In genomic region chr20:1818895-1819294, GRCh38 we compare ENCODE assay signal across 15 cellular contexts.
A peak's percentile ranks its signal among the peaks of the same experiment; 100 is the strongest.
DNase-seq lines count a peak whose midpoint lies in the region; ATAC-seq and TF ChIP-seq lines count a peak whose summit lies in the region.
"Had no signal": no experiment of that assay in that cellular context is flagged by ENCODE, and none has a peak within 500 bp of the region (broad histone marks: within the 10 kb centered on the region; RNA-seq: fewer than 3 reads in every experiment).

No MANE protein-coding gene starts in this region.

- TF ChIP-seq POLR2A in breast epithelium (IDR thresholded peaks at IDR 0.05), result no peak

- BruUV-seq in MCF 10A (replicated peaks; lab: Mats Ljungman, UMichigan), result no TSS peak

- TF ChIP-seq CTCF in breast epithelium (IDR thresholded peaks at IDR 0.05), result no peak
- no peak for TF ChIP-seq CTCF in MCF 10A (IDR thresholded peaks at IDR 0.05; ENCODE audit: unreplicated experiment)
- TF ChIP-seq CTCF in endothelial cell (IDR thresholded peaks at IDR 0.05; ENCODE audit: unreplicated experiment), result no peak
- no peak for TF ChIP-seq CTCF in nephron progenitor cell (IDR thresholded peaks at IDR 0.05)
- no peak for TF ChIP-seq CTCF in thoracic aorta (IDR thresholded peaks at IDR 0.05)

- H3K4me3 ChIP-seq in breast epithelium, result no peak overlapping the region
- no peak overlapping the region for H3K4me3 ChIP-seq in thoracic aorta
- H3K4me3 ChIP-seq: hepatocyte had no signal

- ATAC-seq in thoracic aorta (ENCODE audit: insufficient number of reproducible peaks, low FRiP score, low read depth), result no peak
- no peak for ATAC-seq in activated T-helper 17 cell treated with anti-CD3 and anti-CD28 coated beads, Interleukin-2, amount 50 U/mL, for 72 hours (replicated peaks)
- ATAC-seq: esophagus mucosa; stimulated activated naive CD8-positive, alpha-beta T cell treated with anti-CD3 and anti-CD28 coated beads, Interleukin-15, amount 100 ng/mL, for 72 hours had no signal

- POLR2A ChIA-PET in MCF 10A (lab: Yijun Ruan, JAX), result interaction anchor here (1.0 kb wide), 1 partner anchor 9 kb away, joined by 3 read pairs; no protein-coding TSS in a partner anchor

- H3K36me3 Mint-ChIP-seq in MCF 10A (ENCODE audit: insufficient read depth, unreplicated experiment) (no peaks in the 10 kb centered on the region), endothelial cell (ENCODE audit: low read depth, unreplicated experiment) (peaks cover 5% of the 10 kb centered on the region), nephron progenitor cell (ENCODE audit: low read depth) (peaks cover 13% of the 10 kb centered on the region)
- H3K36me3 Mint-ChIP-seq in activated T-helper 17 cell treated with anti-CD3 and anti-CD28 coated beads, Interleukin-2, amount 50 U/mL, for 72 hours (ENCODE audit: low read depth), result no peaks in the 10 kb centered on the region

- intact Hi-C loops in breast epithelium (cut with DNase I; ENCODE audit: low total_unique reads) (no loop called here), MCF 10A (cut with micrococcal nuclease) (no loop called here)

- H3K4me1 Mint-ChIP-seq in MCF 10A (ENCODE audit: insufficient read depth, unreplicated experiment) (peaks cover 36% of the 10 kb centered on the region), endothelial cell (ENCODE audit: unreplicated experiment) (peaks cover 57% of the 10 kb centered on the region), nephron progenitor cell (peaks cover 50% of the 10 kb centered on the region)
- peaks cover 7% of the 10 kb centered on the region for H3K4me1 Mint-ChIP-seq in activated T-helper 17 cell treated with anti-CD3 and anti-CD28 coated beads, Interleukin-2, amount 50 U/mL, for 72 hours

- H3K9me3 Mint-ChIP-seq in MCF 10A (ENCODE audit: unreplicated experiment) (peaks cover 5% of the 10 kb centered on the region), endothelial cell (ENCODE audit: unreplicated experiment) (no peaks in the 10 kb centered on the region), nephron progenitor cell (peaks cover 31% of the 10 kb centered on the region)
- peaks cover 16% of the 10 kb centered on the region for H3K9me3 Mint-ChIP-seq in activated T-helper 17 cell treated with anti-CD3 and anti-CD28 coated beads, Interleukin-2, amount 50 U/mL, for 72 hours

- no peaks in the 10 kb centered on the region for H3K36me3 ChIP-seq in breast epithelium
- no peaks in the 10 kb centered on the region for H3K36me3 ChIP-seq in thoracic aorta

- no peak for DNase-seq in breast epithelium (ENCODE audit: low spot score in 2 of 2)
- DNase-seq in MCF 10A (ENCODE audit: unreplicated experiment), result no peak
- DNase-seq in endothelial cell (ENCODE audit: low spot score), result no peak
- DNase-seq in nephron progenitor cell, result no peak
- no peak for DNase-seq in thoracic aorta (ENCODE audit: low spot score)
- no peak for DNase-seq in DMS114 treated with DMSO at 0.1 percent for 48 hours (lab: John Stamatoyannopoulos, UW; ENCODE audit: unreplicated experiment)
- no peak for DNase-seq in nucleus accumbens (lab: John Stamatoyannopoulos, UW)
- DNase-seq: activated CD8-positive, alpha-beta memory T cell treated with anti-CD3 and anti-CD28 coated beads for 24 hours; activated naive CD4-positive, alpha-beta T cell; stimulated activated CD4-positive, alpha-beta T cell treated with anti-CD3 and anti-CD28 coated beads, Interleukin-4, amount 100 ng/mL, for 4 hours; stimulated activated naive CD8-positive, alpha-beta T cell treated with anti-CD3 and anti-CD28 coated beads, Interleukin-15, amount 100 ng/mL, for 72 hours had no signal

- H3K27ac Mint-ChIP-seq in MCF 10A (ENCODE audit: low read depth, unreplicated experiment) (no peak overlapping the region), endothelial cell (ENCODE audit: unreplicated experiment) (peak overlapping the region; percentile 31), nephron progenitor cell (peak overlapping the region; percentile 20)
- H3K27ac Mint-ChIP-seq in activated T-helper 17 cell treated with anti-CD3 and anti-CD28 coated beads, Interleukin-2, amount 50 U/mL, for 72 hours, result no peak overlapping the region

- H3K27me3 ChIP-seq in breast epithelium (no peaks in the 10 kb centered on the region), thoracic aorta (replicated peaks; ENCODE audit: insufficient read depth) (no peaks in the 10 kb centered on the region)

- CTCF ChIA-PET in MCF 10A (lab: Yijun Ruan, JAX), result no interaction called here

- H3K4me3 Mint-ChIP-seq in MCF 10A (ENCODE audit: unreplicated experiment) (no peak overlapping the region), endothelial cell (ENCODE audit: unreplicated experiment) (peak overlapping the region; percentile 63), nephron progenitor cell (no peak overlapping the region)
- no peak overlapping the region for H3K4me3 Mint-ChIP-seq in activated T-helper 17 cell treated with anti-CD3 and anti-CD28 coated beads, Interleukin-2, amount 50 U/mL, for 72 hours
- H3K4me3 Mint-ChIP-seq: stimulated activated naive CD8-positive, alpha-beta T cell treated with anti-CD3 and anti-CD28 coated beads, Interleukin-15, amount 100 ng/mL, for 72 hours had no signal

- no peaks in the 10 kb centered on the region for H3K27me3 Mint-ChIP-seq in MCF 10A (ENCODE audit: insufficient read depth, unreplicated experiment)
- peaks cover 13% of the 10 kb centered on the region for H3K27me3 Mint-ChIP-seq in endothelial cell (ENCODE audit: unreplicated experiment)
- H3K27me3 Mint-ChIP-seq in nephron progenitor cell (ENCODE audit: low read depth, poor library complexity), result peaks cover 4% of the 10 kb centered on the region
- peaks cover 55% of the 10 kb centered on the region for H3K27me3 Mint-ChIP-seq in activated T-helper 17 cell treated with anti-CD3 and anti-CD28 coated beads, Interleukin-2, amount 50 U/mL, for 72 hours

- peak overlapping the region; percentile 94 to 95 for H3K27ac ChIP-seq in breast epithelium
- peak overlapping the region; percentile 55 to 75 for H3K27ac ChIP-seq in thoracic aorta
- H3K27ac ChIP-seq: 22Rv1, hepatocyte had no signal

- H3K4me1 ChIP-seq in breast epithelium (peaks cover 14 to 18% of the 10 kb centered on the region in 2 donors), thoracic aorta (ENCODE audit: control insufficient read depth in 1 of 2, low read depth in 2 of 2) (peaks cover 39 to 64% of the 10 kb centered on the region in 2 donors)

- peaks cover 5 to 9% of the 10 kb centered on the region in 2 donors for H3K9me3 ChIP-seq in breast epithelium
- peaks cover 5% of the 10 kb centered on the region for H3K9me3 ChIP-seq in thoracic aorta

Comparison
In these comparisons a context has a peak if more than half of its experiments do, and no peak if none do; other contexts are left out.
1. H3K27ac Mint-ChIP-seq: peak in endothelial cell (single experiment) and nephron progenitor cell (single experiment); none in MCF 10A (single experiment) and activated T-helper 17 cell treated with anti-CD3 and anti-CD28 coated beads, Interleukin-2, amount 50 U/mL, for 72 hours (single experiment).